8 cellular contexts compared by ENCODE assay signal in the genomic region with DNA sequence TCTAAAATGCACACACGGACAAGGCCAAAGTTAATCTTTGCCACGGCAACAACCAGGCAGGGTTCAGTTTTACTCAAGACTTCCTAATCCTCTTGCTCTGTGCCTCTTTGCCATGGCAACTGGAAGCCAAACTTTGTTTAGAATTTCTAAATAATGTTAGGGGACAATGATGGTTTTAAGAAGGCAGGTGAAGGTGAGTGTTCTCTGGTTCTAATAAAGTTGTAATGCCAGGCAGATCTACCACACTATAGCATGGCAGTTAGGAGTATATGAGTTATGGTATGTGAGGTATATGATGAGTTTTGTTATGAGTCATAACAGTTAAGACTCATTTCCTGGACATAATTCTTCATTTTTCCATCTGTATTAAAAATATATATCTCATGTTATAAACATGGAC. TPM values are rescaled to one million over a fixed set of nuclear protein-coding genes. Genes with fewer than 3 reads are reported as not detected.
DNase-seq lines count a peak whose midpoint lies in the region; ATAC-seq and TF ChIP-seq lines count a peak whose summit lies in the region.

No MANE protein-coding gene starts in this region.

- no peaks in the 10 kb centered on the region for H3K9me3 Mint-ChIP-seq in neural progenitor cell

- no peaks in the 10 kb centered on the region for H3K36me3 ChIP-seq in duodenal mucosa (ENCODE audit: control insufficient read depth in 1 of 2, insufficient read depth in 2 of 2, low read length in 2 of 2)
- no peaks in the 10 kb centered on the region for H3K36me3 ChIP-seq in neural progenitor cell

- no peak for TF ChIP-seq CTCF in neural progenitor cell (IDR thresholded peaks at IDR 0.05)

- peak; percentile 28 for ATAC-seq in GM18499 (IDR thresholded peaks at IDR 0.05; ENCODE audit: insufficient read depth, unreplicated experiment)
- peak; percentile 49 for ATAC-seq in GM21723 (IDR thresholded peaks at IDR 0.05; ENCODE audit: unreplicated experiment)

- H3K4me2 ChIP-seq in neural progenitor cell, result no peak overlapping the region

- H3K4me3 ChIP-seq in duodenal mucosa (ENCODE audit: low read depth in 1 of 2, low read length in 2 of 2) (peak overlapping the region; percentile 29 to 39), neural progenitor cell (no peak overlapping the region)

- H3K27me3 Mint-ChIP-seq in neural progenitor cell (ENCODE audit: insufficient read depth, low read depth), result no peaks in the 10 kb centered on the region

- no peaks in the 10 kb centered on the region for H3F3A ChIP-seq in neural progenitor cell (ENCODE audit: low read depth)

- peak overlapping the region in 1 of 2 donors; percentile 29 for H3K9ac ChIP-seq in duodenal mucosa (ENCODE audit: low read depth in 1 of 2, low read length in 2 of 2)
- H3K9ac ChIP-seq in neural progenitor cell, result no peak overlapping the region

- H3K9me3 ChIP-seq in duodenal mucosa (ENCODE audit: control insufficient read depth in 1 of 2, low read length in 2 of 2) (no peaks in the 10 kb centered on the region), neural progenitor cell (ENCODE audit: low read depth) (no peaks in the 10 kb centered on the region)

- no peaks in the 10 kb centered on the region for H4K20me1 ChIP-seq in neural progenitor cell (ENCODE audit: low read depth)

- DNase-seq in MV-4-11 (lab: John Stamatoyannopoulos, UW), result peak; percentile 61
- no peak for DNase-seq in DMS 273 treated with DMSO at 0.1 percent for 48 hours (lab: John Stamatoyannopoulos, UW)
- DNase-seq in neural progenitor cell (ENCODE audit: low spot score), result no peak
- no peak for DNase-seq in substantia nigra (lab: John Stamatoyannopoulos, UW)
- DNase-seq in cardiac septum (ENCODE audit: low spot score), result no peak

- no peak overlapping the region for H3K27ac Mint-ChIP-seq in neural progenitor cell

- H3K36me3 Mint-ChIP-seq in neural progenitor cell, result no peaks in the 10 kb centered on the region

- no peak overlapping the region for H3K27ac ChIP-seq in duodenal mucosa (ENCODE audit: low read depth, low read length)
- H3K27ac ChIP-seq in neural progenitor cell, result no peak overlapping the region
- H3K27ac ChIP-seq in substantia nigra (ENCODE audit: low read depth, low read length, poor library complexity, severe bottlenecking), result no peak overlapping the region

- peaks cover 5% of the 10 kb centered on the region for H3K4me1 Mint-ChIP-seq in neural progenitor cell

- H2AFZ ChIP-seq in neural progenitor cell (replicated peaks), result no peak overlapping the region

- H3K4me3 Mint-ChIP-seq in neural progenitor cell, result no peak overlapping the region

- H3K27me3 ChIP-seq in duodenal mucosa (ENCODE audit: control insufficient read depth in 1 of 2, insufficient read depth in 2 of 2, low read length in 2 of 2), result no peaks in the 10 kb centered on the region
- H3K27me3 ChIP-seq in neural progenitor cell, result no peaks in the 10 kb centered on the region

- intact Hi-C loops in cardiac septum (cut with DNase I), result no loop called here

- H3K79me2 ChIP-seq in neural progenitor cell (ENCODE audit: low read depth), result no peaks in the 10 kb centered on the region

- H3K4me1 ChIP-seq in duodenal mucosa (ENCODE audit: control insufficient read depth in 1 of 2, insufficient read depth in 2 of 2, low read length in 2 of 2), result no peaks in the 10 kb centered on the region
- H3K4me1 ChIP-seq in neural progenitor cell, result no peaks in the 10 kb centered on the region

RNA-seq across cellular contexts. Expression of a gene that starts 2.7 kb away (rescaled TPM):
- total RNA-seq in neural progenitor cell (ENCODE audit: low replicate concordance), result not detected in 2 replicates
- total RNA-seq in cardiac septum, result 11.4 TPM

Comparison
In these comparisons a context has a peak if more than half of its experiments do, and no peak if none do; other contexts are left out.
1. RNA of a gene that starts 2.7 kb away (total RNA-seq): 11.4 TPM in cardiac septum (single experiment); not detected in neural progenitor cell; every median in the first group is over 10 times any median in the second.